Comparison of ENCODE assay signal across 8 cellular contexts in genomic region chr1:150282558-150282958, GRCh38. TPM values are rescaled to one million over a fixed set of nuclear protein-coding genes. Genes with fewer than 3 reads are reported as not detected.
DNase-seq lines count a peak whose midpoint lies in the region; ATAC-seq, FAIRE-seq and TF ChIP-seq lines count a peak whose summit lies in the region.

No MANE protein-coding gene starts in this region.

- H3K9me3 ChIP-seq in uterus, result no peaks in the 10 kb centered on the region

- H3K4me1 Mint-ChIP-seq in activated naive CD4-positive, alpha-beta T cell treated with anti-CD3 and anti-CD28 coated beads, Interleukin-2, amount 50 U/mL, for 24 hours, result peaks cover 32% of the 10 kb centered on the region
- peaks cover 34% of the 10 kb centered on the region for H3K4me1 Mint-ChIP-seq in mesothelial cell of epicardium

- TF ChIP-seq POLR2A in uterus (IDR thresholded peaks at IDR 0.05), result peak in 1 of 2 donors; percentile 9

- no peak for DNase-seq in activated naive CD4-positive, alpha-beta T cell treated with Interleukin-2 at 50 U/mL for 16 hours
- peak in 4 of 61 donors; percentile 48 to 70 (median 64) for DNase-seq in caudate nucleus (lab: John Stamatoyannopoulos, UW)
- DNase-seq in mesothelial cell of epicardium (ENCODE audit: low spot score in 2 of 2, unreplicated experiment in 2 of 2), result peak in 1 of 2 experiments; percentile 53
- DNase-seq in uterus, result no peak
- DNase-seq in NCI-H226, result no peak
- no peak for DNase-seq in D721Med (ENCODE audit: insufficient read length, low spot score)

- no peaks in the 10 kb centered on the region for H3K9me3 Mint-ChIP-seq in activated naive CD4-positive, alpha-beta T cell treated with anti-CD3 and anti-CD28 coated beads, Interleukin-2, amount 50 U/mL, for 24 hours
- H3K9me3 Mint-ChIP-seq in mesothelial cell of epicardium, result no peaks in the 10 kb centered on the region

- TF ChIP-seq CTCF in mesothelial cell of epicardium (IDR thresholded peaks at IDR 0.05; ENCODE audit: unreplicated experiment), result no peak
- no peak for TF ChIP-seq CTCF in uterus (IDR thresholded peaks at IDR 0.05)
- TF ChIP-seq CTCF in D721Med (IDR thresholded peaks at IDR 0.05; ENCODE audit: insufficient read depth, missing control alignments), result no peak

- H3K36me3 Mint-ChIP-seq in activated naive CD4-positive, alpha-beta T cell treated with anti-CD3 and anti-CD28 coated beads, Interleukin-2, amount 50 U/mL, for 24 hours, result peaks cover 1% of the 10 kb centered on the region
- peaks cover 12% of the 10 kb centered on the region for H3K36me3 Mint-ChIP-seq in mesothelial cell of epicardium

- H3K27ac ChIP-seq in caudate nucleus (ENCODE audit: low read depth, low read length), result peak overlapping the region; percentile 95
- H3K27ac ChIP-seq in uterus, result peak overlapping the region; percentile 85 to 92

- FAIRE-seq in D721Med (lab: Jason Lieb, UNC), result no peak

- no peaks in the 10 kb centered on the region for H3K27me3 ChIP-seq in uterus

- H3K4me3 ChIP-seq in uterus, result peak overlapping the region; percentile 40 to 52

- ATAC-seq in HG03442 (IDR thresholded peaks at IDR 0.05; ENCODE audit: unreplicated experiment), result no peak

- no peaks in the 10 kb centered on the region for H3K36me3 ChIP-seq in uterus

- intact Hi-C loops in uterus (cut with DNase I; ENCODE audit: low total_unique reads), result no loop called here

- no peaks in the 10 kb centered on the region for H3K27me3 Mint-ChIP-seq in activated naive CD4-positive, alpha-beta T cell treated with anti-CD3 and anti-CD28 coated beads, Interleukin-2, amount 50 U/mL, for 24 hours
- H3K27me3 Mint-ChIP-seq in mesothelial cell of epicardium (ENCODE audit: low read depth), result peaks cover 24% of the 10 kb centered on the region

- H3K4me3 Mint-ChIP-seq in activated naive CD4-positive, alpha-beta T cell treated with anti-CD3 and anti-CD28 coated beads, Interleukin-2, amount 50 U/mL, for 24 hours, result peak overlapping the region; percentile 88
- H3K4me3 Mint-ChIP-seq in mesothelial cell of epicardium, result peak overlapping the region; percentile 74

- H3K4me1 ChIP-seq in uterus, result no peaks in the 10 kb centered on the region

- H3K27ac Mint-ChIP-seq in activated naive CD4-positive, alpha-beta T cell treated with anti-CD3 and anti-CD28 coated beads, Interleukin-2, amount 50 U/mL, for 24 hours, result peak overlapping the region; percentile 10
- H3K27ac Mint-ChIP-seq in mesothelial cell of epicardium, result peak overlapping the region; percentile 87

RNA-seq across cellular contexts. Expression of gene CIART, which starts 0.2 kb away (rescaled TPM):
- total RNA-seq in mesothelial cell of epicardium (9.2 to 10.6 TPM (median 9.8 TPM) in 3 replicates), uterus (10 to 100 TPM in 1 of 4 donors, 1 to 10 TPM in 2, not detected in 1; 2.9 to 30.3 (median 4.9) TPM)

RNA-seq across cellular contexts. Expression of gene C1orf54, which starts 10.0 kb away (rescaled TPM):
- total RNA-seq in mesothelial cell of epicardium, result 17.7 to 19.9 TPM (median 19.0 TPM) in 3 replicates
- total RNA-seq in uterus, result 10 to 100 TPM in 1 of 4 donors, 1 to 10 TPM in 2, under 1 TPM in 1; 0.88 to 60.8 (median 6.2) TPM

RNA-seq across cellular contexts. Expression of gene MRPS21, which starts 11.1 kb away (rescaled TPM):
- total RNA-seq in mesothelial cell of epicardium (64.3 to 65.6 TPM (median 65.5 TPM) in 3 replicates), uterus (10 to 100 TPM; 28.6 to 59.3 (median 38.6) TPM)

RNA-seq across cellular contexts. Expression of gene APH1A, which starts 13.7 kb away (rescaled TPM):
- 138 to 145 TPM (median 143 TPM) in 3 replicates for total RNA-seq in mesothelial cell of epicardium
- 10 to 100 TPM; 33.2 to 96.7 (median 68.8) TPM for total RNA-seq in uterus

RNA-seq across cellular contexts. Expression of gene CA14, which starts 25.0 kb away (rescaled TPM):
- total RNA-seq in mesothelial cell of epicardium (3.8 to 5.0 TPM (median 3.8 TPM) in 3 replicates), uterus (under 1 TPM in 2 of 4 donors, not detected in 2; 0.88 to 0.90 TPM)
